Comparison of ENCODE assay signal across 8 cellular contexts in genomic region chr19:571127-571974, GRCh38. TPM values are rescaled to one million over a fixed set of nuclear protein-coding genes. Genes with fewer than 3 reads are reported as not detected.
DNase-seq lines count a peak whose midpoint lies in the region; ATAC-seq and TF ChIP-seq lines count a peak whose summit lies in the region.

No MANE protein-coding gene starts in this region.

- peak overlapping the region; percentile 71 for H3K9ac ChIP-seq in endodermal cell (ENCODE audit: extremely low read depth, low read length, poor library complexity, severe bottlenecking)

- TF ChIP-seq CTCF in AG04449 (IDR thresholded peaks at IDR 0.05; ENCODE audit: insufficient read depth, low read length, missing control alignments) (no peak), WTC11 (IDR thresholded peaks at IDR 0.05) (no peak), endodermal cell (conservative IDR thresholded peaks at IDR 0.05) (no peak)

- H3K27me3 Mint-ChIP-seq in WTC11 (ENCODE audit: low read depth): peaks cover 27% of the 10 kb centered on the region
- peaks cover 9% of the 10 kb centered on the region for H3K27me3 Mint-ChIP-seq in endodermal cell (ENCODE audit: insufficient read depth)
- no peaks in the 10 kb centered on the region for H3K27me3 Mint-ChIP-seq in naive B cell

- POLR2A ChIA-PET in AG04449 (lab: Yijun Ruan, JAX): interaction anchor here (1.3 to 1.4 kb wide), 2 partner anchors 15 to 106 kb away, joined by 3 to 4 read pairs; no protein-coding TSS in a partner anchor
- POLR2A ChIA-PET in WTC11 (lab: Charles Lee): interaction anchor here (1.5 to 1.9 kb wide), 2 partner anchors 10 to 61 kb away, joined by 4 to 6 read pairs; no protein-coding TSS in a partner anchor

- peak overlapping the region; percentile 94 for H3K4me3 Mint-ChIP-seq in WTC11
- peak overlapping the region; percentile 88 for H3K4me3 Mint-ChIP-seq in endodermal cell
- H3K4me3 Mint-ChIP-seq in naive B cell: peak overlapping the region; percentile 88 to 100 (median 98)

- peak; percentile 5 for ATAC-seq in GM18870 (IDR thresholded peaks at IDR 0.05; ENCODE audit: unreplicated experiment)
- peak; percentile 8 for ATAC-seq in WTC11
- ATAC-seq in naive B cell (ENCODE audit: low read depth in 2 of 2): peak; percentile 19 to 34

- H3K4me3 ChIP-seq in AG04449 (ENCODE audit: low read depth, low read length) (peak overlapping the region; percentile 63), endodermal cell (ENCODE audit: low read length) (peak overlapping the region; percentile 91), urinary bladder (ENCODE audit: low read depth, low read length) (peak overlapping the region; percentile 33)

- no peaks in the 10 kb centered on the region for H3K9me3 ChIP-seq in endodermal cell (ENCODE audit: control insufficient read depth, low read length)

- peak overlapping the region; percentile 96 for H3K27ac ChIP-seq in endodermal cell (ENCODE audit: low read depth, low read length)
- H3K27ac ChIP-seq in urinary bladder (ENCODE audit: low read depth): no peak overlapping the region

- DNase-seq in AG04449 (ENCODE audit: low read depth, low spot score): no peak
- DNase-seq in NCI-H2171 treated with DMSO at 0.1 percent for 48 hours (lab: John Stamatoyannopoulos, UW): peak; percentile 83
- peak; percentile 52 for DNase-seq in WTC11 (ENCODE audit: low spot score)
- peak; percentile 83 for DNase-seq in endodermal cell
- peak; percentile 61 for DNase-seq in naive B cell
- DNase-seq in midbrain (lab: John Stamatoyannopoulos, UW): no peak

- peaks cover 3% of the 10 kb centered on the region for H3K4me1 ChIP-seq in endodermal cell (ENCODE audit: control insufficient read depth, insufficient read depth, low read length)
- no peaks in the 10 kb centered on the region for H3K4me1 ChIP-seq in urinary bladder (ENCODE audit: insufficient read depth)

- peaks cover 17% of the 10 kb centered on the region for H3K36me3 ChIP-seq in endodermal cell (ENCODE audit: control insufficient read depth, insufficient read depth, low read length)
- no peaks in the 10 kb centered on the region for H3K36me3 ChIP-seq in urinary bladder (ENCODE audit: insufficient read depth)

- no peaks in the 10 kb centered on the region for H3K9me3 Mint-ChIP-seq in WTC11
- H3K9me3 Mint-ChIP-seq in endodermal cell: peaks cover 9% of the 10 kb centered on the region
- no peaks in the 10 kb centered on the region for H3K9me3 Mint-ChIP-seq in naive B cell

- peaks cover 13% of the 10 kb centered on the region for H3K36me3 Mint-ChIP-seq in WTC11
- peaks cover 11% of the 10 kb centered on the region for H3K36me3 Mint-ChIP-seq in endodermal cell (ENCODE audit: low read depth)
- no peaks in the 10 kb centered on the region for H3K36me3 Mint-ChIP-seq in naive B cell

- no peaks in the 10 kb centered on the region for H3K27me3 ChIP-seq in endodermal cell (ENCODE audit: control insufficient read depth, insufficient read depth, low read length, poor library complexity, severe bottlenecking)

- H3K4me1 Mint-ChIP-seq in WTC11: peaks cover 29% of the 10 kb centered on the region
- peaks cover 18% of the 10 kb centered on the region for H3K4me1 Mint-ChIP-seq in endodermal cell
- H3K4me1 Mint-ChIP-seq in naive B cell: peaks cover 28 to 40% (median 34%) of the 10 kb centered on the region in 3 donors

- WGBS in endodermal cell (ENCODE audit: insufficient coverage in 1 of 2, insufficient read length in 1 of 2), 2 experiments: 3 to 5% methylated on average over 44 to 46 of the region's 46 CpGs
- WGBS in urinary bladder: 3% methylated on average over 46 of the region's 46 CpGs

- CTCF ChIA-PET in AG04449 (lab: Yijun Ruan, JAX): interaction anchor here (0.7 kb wide), 1 partner anchor 39 kb away, joined by 3 read pairs; no protein-coding TSS in a partner anchor
- CTCF ChIA-PET in WTC11 (lab: Charles Lee): interaction anchor here (0.6 to 1.7 kb wide), 2 partner anchors 13 to 61 kb away, joined by 3 to 4 read pairs; no protein-coding TSS in a partner anchor

- H3K27ac Mint-ChIP-seq in WTC11: peak overlapping the region; percentile 98
- peak overlapping the region; percentile 94 for H3K27ac Mint-ChIP-seq in endodermal cell
- peak overlapping the region; percentile 76 to 99 (median 97) for H3K27ac Mint-ChIP-seq in naive B cell

TF ChIP-seq in WTC11, 78 proteins besides CTCF, POLR2A, EP300 and RAD21 (continues in another document):
- TF ChIP-seq ZNF121 (CRISPR knock-in tag; IDR thresholded peaks at IDR 0.05): 0 out of 2 replicates have a peak, but pooled peaks have one; percentile 5
- TF ChIP-seq ATF2 (CRISPR knock-in tag; IDR thresholded peaks at IDR 0.05; ENCODE audit: borderline replicate concordance, low read depth): no peak
- no peak for TF ChIP-seq MLX (CRISPR knock-in tag; IDR thresholded peaks at IDR 0.05)
- 0 out of 2 replicates have a peak, but pooled peaks have one; percentile 9 for TF ChIP-seq SP1 (CRISPR knock-in tag; conservative IDR thresholded peaks at IDR 0.05)
- TF ChIP-seq MAX (CRISPR knock-in tag; IDR thresholded peaks at IDR 0.05): peak; percentile 36; the same call in 1 of the 2 replicates
- TF ChIP-seq E2F5 (CRISPR knock-in tag; IDR thresholded peaks at IDR 0.05): 0 out of 2 replicates have a peak, but pooled peaks have one; percentile 21
- 0 out of 2 replicates have a peak, but pooled peaks have one; percentile 18 for TF ChIP-seq SMAD3 (CRISPR knock-in tag; IDR thresholded peaks at IDR 0.05; ENCODE audit: borderline replicate concordance)
- TF ChIP-seq CREB1 (CRISPR knock-in tag; IDR thresholded peaks at IDR 0.05): no peak
- TF ChIP-seq ZNF512 (CRISPR knock-in tag; IDR thresholded peaks at IDR 0.05; ENCODE audit: borderline replicate concordance): no peak

RNA-seq across cellular contexts. Expression of gene BSG, which starts 1.0 kb away (rescaled TPM):
- total RNA-seq in WTC11 (2021): 758 to 847 TPM (median 841 TPM) in 3 replicates
- total RNA-seq in endodermal cell: 100 to 1,000 TPM; 808 to 833 TPM
- 629 TPM for polyA plus RNA-seq in endodermal cell (2013, experiment 1 of 2)
- 588 TPM for polyA plus RNA-seq in endodermal cell (2013, experiment 2 of 2)
- polyA plus RNA-seq in naive B cell (ENCODE audit: low read depth in 6 of 6): 100 to 1,000 TPM; 205 to 270 (median 235) TPM
- 89.9 TPM for total RNA-seq in urinary bladder
- polyA plus RNA-seq in urinary bladder: 989 TPM

RNA-seq across cellular contexts. Expression of gene HCN2, which starts 18.3 kb away (rescaled TPM):
- 8.0 to 9.2 TPM (median 8.1 TPM) in 3 replicates for total RNA-seq in WTC11 (2021)
- total RNA-seq in endodermal cell: under 1 TPM; 0.15 to 0.75 TPM
- 1.2 TPM for polyA plus RNA-seq in endodermal cell (2013, experiment 1 of 2)
- polyA plus RNA-seq in endodermal cell (2013, experiment 2 of 2): 0.79 TPM
- not detected for polyA plus RNA-seq in naive B cell (ENCODE audit: low read depth in 6 of 6)
- 0.26 TPM for total RNA-seq in urinary bladder
- 0.43 TPM for polyA plus RNA-seq in urinary bladder

RNA-seq across cellular contexts. Expression of gene GZMM, which starts 27.5 kb away (rescaled TPM):
- total RNA-seq in WTC11 (2021) (0.21 to 0.68 TPM (median 0.60 TPM) in 3 replicates), endodermal cell (under 1 TPM in 1 of 2 donors, not detected in 1; 0.51 TPM), urinary bladder (0.63 TPM)
- not detected for polyA plus RNA-seq in endodermal cell (2013, experiment 1 of 2)
- polyA plus RNA-seq in endodermal cell (2013, experiment 2 of 2): not detected
- polyA plus RNA-seq in naive B cell (ENCODE audit: low read depth in 6 of 6) (1 to 10 TPM in 2 of 6 donors, under 1 TPM in 2, not detected in 2; 0.40 to 1.5 (median 1.0) TPM), urinary bladder (1.5 TPM)

RNA-seq across cellular contexts. Expression of gene CDC34, which starts 39.8 kb away (rescaled TPM):
- total RNA-seq in WTC11 (2021): 124 to 129 TPM (median 126 TPM) in 3 replicates
- total RNA-seq in endodermal cell: 100 to 1,000 TPM; 128 to 138 TPM
- 116 TPM for polyA plus RNA-seq in endodermal cell (2013, experiment 1 of 2)
- 123 TPM for polyA plus RNA-seq in endodermal cell (2013, experiment 2 of 2)
- 10 to 100 TPM; 17.7 to 30.6 (median 19.4) TPM for polyA plus RNA-seq in naive B cell (ENCODE audit: low read depth in 6 of 6)
- 30.4 TPM for total RNA-seq in urinary bladder
- polyA plus RNA-seq in urinary bladder: 89.8 TPM

Comparison
In these comparisons a context has a peak if more than half of its experiments do, and no peak if none do; other contexts are left out.
1. DNase-seq: peak in NCI-H2171 treated with DMSO at 0.1 percent for 48 hours (single experiment), WTC11 (single experiment), endodermal cell (single experiment) and naive B cell (single experiment); none in AG04449 (single experiment) and midbrain (single experiment).
2. H3K4me3 ChIP-seq: peak in every context shown above with its lines; median percentile 91 in endodermal cell; 63 in AG04449; 33 in urinary bladder.
3. Peak in every context shown above with its lines, with median percentiles within 50 percentile points of each other: ATAC-seq, H3K27ac Mint-ChIP-seq and H3K4me3 Mint-ChIP-seq.